1 cellular context compared by ENCODE assay signal in genomic region chr3:16885948-16886683, GRCh38.
TF ChIP-seq lines count a peak whose summit lies in the region.

No MANE protein-coding gene starts in this region.

TF ChIP-seq in HEK293, 187 proteins besides CTCF, POLR2A, EP300 and RAD21 (continued from another document):
- TF ChIP-seq HIC1 (tag by site-specific recombination; IDR thresholded peaks at IDR 0.05): no peak
- no peak for TF ChIP-seq ZNF280D (tag by site-specific recombination; IDR thresholded peaks at IDR 0.05)
- no peak for TF ChIP-seq ZNF26 (tag by site-specific recombination; IDR thresholded peaks at IDR 0.05)
- TF ChIP-seq ZSCAN18 (tag by site-specific recombination; IDR thresholded peaks at IDR 0.05): no peak
- no peak for TF ChIP-seq ZNF311 (tag by site-specific recombination; IDR thresholded peaks at IDR 0.05; ENCODE audit: borderline replicate concordance)
- no peak for TF ChIP-seq ZNF221 (tag by site-specific recombination; IDR thresholded peaks at IDR 0.05; ENCODE audit: borderline replicate concordance)
- no peak for TF ChIP-seq ZNF23 (tag by site-specific recombination; IDR thresholded peaks at IDR 0.05; ENCODE audit: borderline replicate concordance)
- no peak for TF ChIP-seq SALL2 (tag by site-specific recombination; IDR thresholded peaks at IDR 0.05; ENCODE audit: borderline replicate concordance)
- TF ChIP-seq KLF7 (tag by site-specific recombination; IDR thresholded peaks at IDR 0.05; ENCODE audit: borderline replicate concordance): no peak
- no peak for TF ChIP-seq GLI4 (tag by site-specific recombination; IDR thresholded peaks at IDR 0.05)
- TF ChIP-seq GFI1B (tag by site-specific recombination; IDR thresholded peaks at IDR 0.05): no peak
- no peak for TF ChIP-seq ZNF830 (tag by site-specific recombination; IDR thresholded peaks at IDR 0.05; ENCODE audit: low read depth)
- no peak for TF ChIP-seq ZSCAN16 (tag by site-specific recombination; IDR thresholded peaks at IDR 0.05)
- TF ChIP-seq PRDM4 (tag by site-specific recombination; IDR thresholded peaks at IDR 0.05): no peak
- no peak for TF ChIP-seq ZBTB6 (tag by site-specific recombination; IDR thresholded peaks at IDR 0.05)
- TF ChIP-seq ZNF623 (tag by site-specific recombination; IDR thresholded peaks at IDR 0.05): no peak
- peak; percentile 18; the same call in 1 of the 2 replicates for TF ChIP-seq ZNF600 (tag by site-specific recombination; IDR thresholded peaks at IDR 0.05)
- 0 out of 2 replicates have a peak, but pooled peaks have one; percentile 11 for TF ChIP-seq SP2 (tag by site-specific recombination; IDR thresholded peaks at IDR 0.05)
- TF ChIP-seq ZNF549 (tag by site-specific recombination; IDR thresholded peaks at IDR 0.05): no peak
- TF ChIP-seq PRDM1 (tag by site-specific recombination; IDR thresholded peaks at IDR 0.05): peak; percentile 63
- peak; percentile 56; the same call in 1 of the 2 replicates for TF ChIP-seq ZNF664 (tag by site-specific recombination; IDR thresholded peaks at IDR 0.05)
- no peak for TF ChIP-seq ZNF560 (tag by site-specific recombination; IDR thresholded peaks at IDR 0.05; ENCODE audit: borderline replicate concordance)
- no peak for TF ChIP-seq ZNF280C (tag by site-specific recombination; IDR thresholded peaks at IDR 0.05)
- no peak for TF ChIP-seq ZNF621 (tag by site-specific recombination; IDR thresholded peaks at IDR 0.05)
- TF ChIP-seq ZNF223 (tag by site-specific recombination; IDR thresholded peaks at IDR 0.05): no peak
- TF ChIP-seq ZNF114 (tag by site-specific recombination; IDR thresholded peaks at IDR 0.05): no peak
- no peak for TF ChIP-seq ZNF518A (tag by site-specific recombination; conservative IDR thresholded peaks at IDR 0.05; ENCODE audit: low read depth)
